9 cellular contexts compared by ENCODE assay signal in genomic region chrX:123422875-123423274, GRCh38.
DNase-seq lines count a peak whose midpoint lies in the region; ATAC-seq and TF ChIP-seq lines count a peak whose summit lies in the region.
"Had no signal": no experiment of that assay in that cellular context is flagged by ENCODE, and none has a peak within 500 bp of the region (broad histone marks: within the 10 kb centered on the region; RNA-seq: fewer than 3 reads in every experiment).

No MANE protein-coding gene starts in this region.

- no TSS peak for BruUV-seq in Panc1 (replicated peaks; lab: Mats Ljungman, UMichigan)

- no peaks in the 10 kb centered on the region for H3K36me3 ChIP-seq in Panc1 (ENCODE audit: control insufficient read depth, insufficient read depth, low read length)
- H3K36me3 ChIP-seq in tibial artery: no peaks in the 10 kb centered on the region

- intact Hi-C loops in Panc1 (cut with micrococcal nuclease; ENCODE audit: unreplicated experiment) (no loop called here), tibial artery (cut with DNase I; ENCODE audit: low total_unique reads) (no loop called here)

- no peaks in the 10 kb centered on the region for H3K4me1 ChIP-seq in Panc1 (ENCODE audit: control insufficient read depth, insufficient read depth, low read length)
- H3K4me1 ChIP-seq in tibial artery: peaks cover 0 to 23% (median 0%) of the 10 kb centered on the region in 4 donors

- H3K27me3 ChIP-seq in Panc1 (ENCODE audit: control insufficient read depth, insufficient read depth, low read length) (no peaks in the 10 kb centered on the region), tibial artery (no peaks in the 10 kb centered on the region)

- ATAC-seq in GM18867 (IDR thresholded peaks at IDR 0.05; ENCODE audit: unreplicated experiment) (peak; percentile 47), Panc1 (peak; percentile 77), HG02884 (IDR thresholded peaks at IDR 0.05; ENCODE audit: unreplicated experiment) (no peak)

- H3K27me3 Mint-ChIP-seq in T-helper 2 cell treated with Interferon-gamma antibody and Interleukin-4, amounts not matched to agents 5 μg/mL and 100 μg/mL, for 36 hours (ENCODE audit: low read depth): no peaks in the 10 kb centered on the region
- H3K27me3 Mint-ChIP-seq: activated naive CD8-positive, alpha-beta T cell had no signal

- DNase-seq in Panc1 (ENCODE audit: low read depth, low spot score) (peak; percentile 8), fibroblast of the conjunctiva (ENCODE audit: low read depth) (peak; percentile 36), tibial artery (peak in 1 of 2 donors; percentile 63), NOMO-1 treated with dmso at 0.1 percent for 144 hours (lab: John Stamatoyannopoulos, UW; ENCODE audit: unreplicated experiment) (no peak)
- DNase-seq in T-helper 2 cell treated with Interferon-gamma antibody and Interleukin-4, amounts not matched to agents 5 μg/mL and 100 μg/mL, for 36 hours (ENCODE audit: low spot score): no peak

- CTCF ChIA-PET in Panc1 (lab: Charles Lee): interaction anchor here (0.6 kb wide), 1 partner anchor 288 kb away, joined by 7 read pairs; no protein-coding TSS in a partner anchor

- TF ChIP-seq CTCF in 22Rv1 (IDR thresholded peaks at IDR 0.05): peak; percentile 71
- peak; percentile 69; the same call in 1 of the 2 replicates for TF ChIP-seq CTCF in Panc1 (IDR thresholded peaks at IDR 0.05)
- TF ChIP-seq CTCF in tibial artery (IDR thresholded peaks at IDR 0.05): peak; percentile 49 to 63

- H3K4me3 Mint-ChIP-seq in T-helper 2 cell treated with Interferon-gamma antibody and Interleukin-4, amounts not matched to agents 5 μg/mL and 100 μg/mL, for 36 hours: no peak overlapping the region
- H3K4me3 Mint-ChIP-seq: activated naive CD8-positive, alpha-beta T cell had no signal

- no peak overlapping the region for H3K4me3 ChIP-seq in Panc1 (ENCODE audit: low read depth in 2 of 2, low read length in 2 of 2)
- H3K4me3 ChIP-seq in tibial artery: no peak overlapping the region

- no peak overlapping the region for H3K27ac ChIP-seq in 22Rv1
- H3K27ac ChIP-seq in Panc1 (ENCODE audit: low read length): no peak overlapping the region
- H3K27ac ChIP-seq in tibial artery: no peak overlapping the region

- no peak overlapping the region for H3K27ac Mint-ChIP-seq in T-helper 2 cell treated with Interferon-gamma antibody and Interleukin-4, amounts not matched to agents 5 μg/mL and 100 μg/mL, for 36 hours
- H3K27ac Mint-ChIP-seq: activated naive CD8-positive, alpha-beta T cell had no signal

- no peaks in the 10 kb centered on the region for H3K9me3 Mint-ChIP-seq in T-helper 2 cell treated with Interferon-gamma antibody and Interleukin-4, amounts not matched to agents 5 μg/mL and 100 μg/mL, for 36 hours

- in situ Hi-C loops in Panc1 (cut with HindIII; ENCODE audit: low pct_unique_long_range_greater_than_20kb, low sequenced_read_pairs): no loop called here

- H3K36me3 Mint-ChIP-seq in T-helper 2 cell treated with Interferon-gamma antibody and Interleukin-4, amounts not matched to agents 5 μg/mL and 100 μg/mL, for 36 hours (ENCODE audit: low read depth): no peaks in the 10 kb centered on the region
- H3K36me3 Mint-ChIP-seq: activated naive CD8-positive, alpha-beta T cell had no signal

- H3K4me1 Mint-ChIP-seq in T-helper 2 cell treated with Interferon-gamma antibody and Interleukin-4, amounts not matched to agents 5 μg/mL and 100 μg/mL, for 36 hours (ENCODE audit: low read depth): no peaks in the 10 kb centered on the region

- H3K9me3 ChIP-seq in Panc1 (ENCODE audit: control insufficient read depth, insufficient read depth, low read depth, low read length): no peaks in the 10 kb centered on the region
- no peaks in the 10 kb centered on the region for H3K9me3 ChIP-seq in tibial artery

- POLR2A ChIA-PET in Panc1 (lab: Charles Lee): no interaction called here

Comparison
In these comparisons a context has a peak if more than half of its experiments do, and no peak if none do; other contexts are left out.
1. DNase-seq: peak in Panc1 (single experiment) and fibroblast of the conjunctiva (single experiment); none in T-helper 2 cell treated with Interferon-gamma antibody and Interleukin-4, amounts not matched to agents 5 μg/mL and 100 μg/mL, for 36 hours (single experiment) and NOMO-1 treated with dmso at 0.1 percent for 144 hours (single experiment).
2. Peak in every context shown above with its lines, with median percentiles within 50 percentile points of each other: CTCF ChIP-seq.